Comparison of ENCODE assay signal across 10 cellular contexts in the genomic region with DNA sequence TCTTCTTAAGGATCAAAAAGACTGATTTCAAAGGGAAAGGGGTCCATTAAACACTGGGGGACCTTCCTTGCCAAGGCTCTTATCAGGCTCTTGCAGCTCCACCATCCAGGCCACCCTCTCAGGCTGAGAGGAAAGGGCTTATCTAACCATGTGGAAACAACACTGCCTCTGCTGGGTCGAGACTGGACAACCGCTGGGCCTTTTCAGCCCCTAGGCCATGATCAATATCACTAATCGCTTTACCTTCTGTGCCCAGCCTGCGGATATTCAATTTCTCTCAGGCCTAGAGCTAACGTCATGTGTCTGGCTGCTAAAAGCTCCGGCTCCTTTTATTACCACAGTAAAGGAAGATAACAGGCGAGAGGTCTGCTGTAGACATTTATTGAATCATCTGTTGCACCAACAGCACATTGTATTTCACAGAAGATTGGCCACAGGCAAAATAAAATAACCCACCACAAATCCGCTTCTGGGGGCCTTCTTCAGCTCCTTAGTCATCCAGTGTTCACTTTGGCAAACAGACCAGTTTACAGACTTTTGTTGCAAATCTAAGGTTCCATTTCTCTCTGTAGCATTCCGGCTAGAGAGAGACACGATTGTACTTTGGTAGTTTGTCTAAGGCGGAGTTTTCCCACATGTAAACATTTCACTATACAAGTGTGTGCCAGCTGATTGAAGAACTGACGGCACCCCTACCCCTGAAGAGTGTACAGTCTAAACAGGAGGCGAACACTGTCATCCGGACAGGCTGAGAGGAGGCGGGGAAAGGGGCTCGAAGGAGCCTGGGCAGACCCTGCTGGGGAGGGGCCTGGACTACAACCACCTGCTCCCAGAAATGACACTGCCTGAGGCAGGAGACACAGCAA. TPM values are rescaled to one million over a fixed set of nuclear protein-coding genes. Genes with fewer than 3 reads are reported as not detected.
DNase-seq lines count a peak whose midpoint lies in the region; ATAC-seq and TF ChIP-seq lines count a peak whose summit lies in the region.
"Had no signal": no experiment of that assay in that cellular context is flagged by ENCODE, and none has a peak within 500 bp of the region (broad histone marks: within the 10 kb centered on the region; RNA-seq: fewer than 3 reads in every experiment).

No MANE protein-coding gene starts in this region.

- POLR2A ChIA-PET in T-cell (lab: Charles Lee) = no interaction called here

- peaks cover 21 to 58% (median 34%) of the 10 kb centered on the region in 3 donors for H3K4me1 Mint-ChIP-seq in T-cell
- H3K4me1 Mint-ChIP-seq in stimulated activated effector memory CD8-positive, alpha-beta T cell treated with anti-CD3 and anti-CD28 coated beads, Interleukin-12 subunit alpha, Interleukin-12 subunit beta, amount 100 ng/mL, for 72 hours = peaks cover 57% of the 10 kb centered on the region
- peaks cover 13 to 30% of the 10 kb centered on the region in 2 donors for H3K4me1 Mint-ChIP-seq in stimulated activated naive B cell treated with anti-CD40 and anti-IgM and Interleukin-4, amounts not matched to agents 10 μg/mL and 1 μg/mL and 100 μg/mL, for 72 hours

- CTCF ChIA-PET in T-cell (lab: Charles Lee) = interaction anchor here (0.6 to 1.2 kb wide), 4 partner anchors 13 to 720 kb away, joined by 3 to 4 read pairs (median 3); no protein-coding TSS in a partner anchor

- H3K4me3 Mint-ChIP-seq in T-cell = no peak overlapping the region
- H3K4me3 Mint-ChIP-seq in stimulated activated effector memory CD8-positive, alpha-beta T cell treated with anti-CD3 and anti-CD28 coated beads, Interleukin-12 subunit alpha, Interleukin-12 subunit beta, amount 100 ng/mL, for 72 hours = no peak overlapping the region
- H3K4me3 Mint-ChIP-seq in stimulated activated naive B cell treated with anti-CD40 and anti-IgM and Interleukin-4, amounts not matched to agents 10 μg/mL and 1 μg/mL and 100 μg/mL, for 72 hours = no peak overlapping the region

- H3K27ac Mint-ChIP-seq in T-cell = peak overlapping the region; percentile 71 to 79
- H3K27ac Mint-ChIP-seq in stimulated activated effector memory CD8-positive, alpha-beta T cell treated with anti-CD3 and anti-CD28 coated beads, Interleukin-12 subunit alpha, Interleukin-12 subunit beta, amount 100 ng/mL, for 72 hours = peak overlapping the region; percentile 93
- H3K27ac Mint-ChIP-seq in stimulated activated naive B cell treated with anti-CD40 and anti-IgM and Interleukin-4, amounts not matched to agents 10 μg/mL and 1 μg/mL and 100 μg/mL, for 72 hours = no peak overlapping the region

- no peak for TF ChIP-seq CTCF in fibroblast of villous mesenchyme (IDR thresholded peaks at IDR 0.05; ENCODE audit: insufficient read depth, low read depth, low read length)

- H3K9me3 Mint-ChIP-seq in T-cell = no peaks in the 10 kb centered on the region
- no peaks in the 10 kb centered on the region for H3K9me3 Mint-ChIP-seq in stimulated activated effector memory CD8-positive, alpha-beta T cell treated with anti-CD3 and anti-CD28 coated beads, Interleukin-12 subunit alpha, Interleukin-12 subunit beta, amount 100 ng/mL, for 72 hours
- H3K9me3 Mint-ChIP-seq in stimulated activated naive B cell treated with anti-CD40 and anti-IgM and Interleukin-4, amounts not matched to agents 10 μg/mL and 1 μg/mL and 100 μg/mL, for 72 hours = no peaks in the 10 kb centered on the region

- no peak for ATAC-seq in T-cell (replicated peaks in 1 of 4)
- no peak for ATAC-seq in stimulated activated effector memory CD8-positive, alpha-beta T cell treated with anti-CD3 and anti-CD28 coated beads, Interleukin-12 subunit alpha, Interleukin-12 subunit beta, amount 100 ng/mL, for 72 hours
- no peak for ATAC-seq in GM21526 (IDR thresholded peaks at IDR 0.05; ENCODE audit: low FRiP score, unreplicated experiment)
- ATAC-seq in HG02885 (IDR thresholded peaks at IDR 0.05; ENCODE audit: poor library complexity, unreplicated experiment) = no peak
- no peak for ATAC-seq in stimulated activated naive B cell treated with anti-CD40 and anti-IgM and Interleukin-4, amounts not matched to agents 10 μg/mL and 1 μg/mL and 100 μg/mL, for 72 hours (replicated peaks)

- DNase-seq in NCI-H748 (lab: John Stamatoyannopoulos, UW; ENCODE audit: unreplicated experiment) (peak; percentile 22), NCI-H748 treated with DMSO at 0.1 percent for 48 hours (lab: John Stamatoyannopoulos, UW) (no peak), T-cell (no peak), fibroblast of villous mesenchyme (ENCODE audit: low read depth) (peak; percentile 85)
- DNase-seq in stimulated activated effector memory CD8-positive, alpha-beta T cell treated with anti-CD3 and anti-CD28 coated beads, Interleukin-12 subunit alpha, Interleukin-12 subunit beta, amount 100 ng/mL, for 72 hours (ENCODE audit: low spot score in 2 of 2) = no peak
- no peak for DNase-seq in stimulated activated naive B cell treated with anti-CD40 and anti-IgM and Interleukin-4, amounts not matched to agents 10 μg/mL and 1 μg/mL and 100 μg/mL, for 72 hours
- DNase-seq: NCI-H446 treated with DMSO at 0.1 percent for 48 hours, testis had no signal

- H3K4me3 ChIP-seq in fibroblast of villous mesenchyme (ENCODE audit: low read depth, low read length) = no peak overlapping the region
- H3K4me3 ChIP-seq: testis had no signal

- H3K27me3 Mint-ChIP-seq in T-cell = no peaks in the 10 kb centered on the region
- peaks cover 14 to 24% of the 10 kb centered on the region in 2 donors for H3K27me3 Mint-ChIP-seq in stimulated activated naive B cell treated with anti-CD40 and anti-IgM and Interleukin-4, amounts not matched to agents 10 μg/mL and 1 μg/mL and 100 μg/mL, for 72 hours

- peaks cover 10% of the 10 kb centered on the region for H3K36me3 Mint-ChIP-seq in T-cell
- H3K36me3 Mint-ChIP-seq in stimulated activated effector memory CD8-positive, alpha-beta T cell treated with anti-CD3 and anti-CD28 coated beads, Interleukin-12 subunit alpha, Interleukin-12 subunit beta, amount 100 ng/mL, for 72 hours = peaks cover 4% of the 10 kb centered on the region
- H3K36me3 Mint-ChIP-seq in stimulated activated naive B cell treated with anti-CD40 and anti-IgM and Interleukin-4, amounts not matched to agents 10 μg/mL and 1 μg/mL and 100 μg/mL, for 72 hours = peaks cover 15 to 39% of the 10 kb centered on the region in 2 donors

RNA-seq across cellular contexts. Expression of a gene that starts 13.9 kb away (rescaled TPM):
- total RNA-seq in T-cell = 10 to 100 TPM; 15.5 to 64.1 (median 34.0) TPM
- total RNA-seq in fibroblast of villous mesenchyme = 11.3 and 12.5 TPM in 2 replicates

RNA-seq across cellular contexts. Expression of a gene that starts 44.7 kb away (rescaled TPM):
- 10 to 100 TPM in 3 of 5 donors, 1 to 10 TPM in 2; 4.1 to 37.0 (median 12.8) TPM for total RNA-seq in T-cell
- total RNA-seq in fibroblast of villous mesenchyme = 1.3 and 1.7 TPM in 2 replicates

Comparison
In these comparisons a context has a peak if more than half of its experiments do, and no peak if none do; other contexts are left out.
1. DNase-seq: peak in NCI-H748 (single experiment) and fibroblast of villous mesenchyme (single experiment); none in NCI-H748 treated with DMSO at 0.1 percent for 48 hours (single experiment), T-cell (0 of 34), stimulated activated effector memory CD8-positive, alpha-beta T cell treated with anti-CD3 and anti-CD28 coated beads, Interleukin-12 subunit alpha, Interleukin-12 subunit beta, amount 100 ng/mL, for 72 hours (0 of 2) and stimulated activated naive B cell treated with anti-CD40 and anti-IgM and Interleukin-4, amounts not matched to agents 10 μg/mL and 1 μg/mL and 100 μg/mL, for 72 hours (single experiment).